ENCODE assay signal across 1 cellular context in genomic region chr20:64242797-64243475, GRCh38.
TF ChIP-seq lines count a peak whose summit lies in the region.

No MANE protein-coding gene starts in this region.

TF ChIP-seq in HepG2, 621 proteins besides CTCF, POLR2A, EP300 and RAD21 (continued from another document and continues in another):
- TF ChIP-seq ARID5B (CRISPR knock-in tag; IDR thresholded peaks at IDR 0.05) (peak; percentile 96), RXRB (CRISPR knock-in tag; IDR thresholded peaks at IDR 0.05; ENCODE audit: borderline replicate concordance) (peak; percentile 96), JUN (CRISPR knock-in tag; IDR thresholded peaks at IDR 0.05) (peak; percentile 71; the same call in 1 of the 2 replicates), MLXIP (CRISPR knock-in tag; IDR thresholded peaks at IDR 0.05; ENCODE audit: borderline replicate concordance) (no peak), SIN3A (IDR thresholded peaks at IDR 0.05; ENCODE audit: borderline replicate concordance, low read depth, low read length) (no peak), ZNF317 (CRISPR knock-in tag; IDR thresholded peaks at IDR 0.05) (peak; percentile 86; the same call in 1 of the 2 replicates), POGZ (CRISPR knock-in tag; IDR thresholded peaks at IDR 0.05) (peak; percentile 81; the same call in 1 of the 2 replicates), CENPT (CRISPR knock-in tag; IDR thresholded peaks at IDR 0.05; ENCODE audit: low read depth) (0 out of 2 replicates have a peak, but pooled peaks have one; percentile 59), FUBP1 (CRISPR knock-in tag; IDR thresholded peaks at IDR 0.05; ENCODE audit: borderline replicate concordance) (no peak), ZNF251 (CRISPR knock-in tag; IDR thresholded peaks at IDR 0.05) (no peak), IKZF5 (CRISPR knock-in tag; IDR thresholded peaks at IDR 0.05) (peak; percentile 93), JDP2 (CRISPR knock-in tag; IDR thresholded peaks at IDR 0.05; ENCODE audit: borderline replicate concordance) (no peak), ETV6 (CRISPR knock-in tag; conservative IDR thresholded peaks at IDR 0.05) (no peak), HNF4A (CRISPR knock-in tag; IDR thresholded peaks at IDR 0.05) (peak; percentile 99), NFIB (CRISPR knock-in tag; IDR thresholded peaks at IDR 0.05; ENCODE audit: borderline replicate concordance) (no peak), ZNF724P (CRISPR knock-in tag; IDR thresholded peaks at IDR 0.05; ENCODE audit: borderline replicate concordance) (no peak), ZNF326 (CRISPR knock-in tag; IDR thresholded peaks at IDR 0.05; ENCODE audit: borderline replicate concordance) (no peak), ATF4 (CRISPR knock-in tag; IDR thresholded peaks at IDR 0.05) (no peak), ERF (CRISPR knock-in tag; IDR thresholded peaks at IDR 0.05) (peak; percentile 75), ZSCAN25 (CRISPR knock-in tag; IDR thresholded peaks at IDR 0.05) (no peak), SNRNP70 (IDR thresholded peaks at IDR 0.05; ENCODE audit: low read depth, low read length) (no peak), SYNCRIP (IDR thresholded peaks at IDR 0.05; ENCODE audit: insufficient read depth, low read depth, low read length) (no peak), DZIP1 (CRISPR knock-in tag; IDR thresholded peaks at IDR 0.05) (no peak), ZNF282 (IDR thresholded peaks at IDR 0.05; ENCODE audit: partially characterized antibody) (no peak), NCOA5 (CRISPR knock-in tag; IDR thresholded peaks at IDR 0.05) (no peak), ZNF883 (CRISPR knock-in tag; IDR thresholded peaks at IDR 0.05; ENCODE audit: not compliant biosample characterization) (peak; percentile 57), SAP130 (CRISPR knock-in tag; IDR thresholded peaks at IDR 0.05; ENCODE audit: low read depth) (peak; percentile 89), SPEN (CRISPR knock-in tag; IDR thresholded peaks at IDR 0.05; ENCODE audit: low read depth) (peak; percentile 56), ZNF256 (CRISPR knock-in tag; conservative IDR thresholded peaks at IDR 0.05) (no peak), RFX1 (IDR thresholded peaks at IDR 0.05) (no peak), MEIS1 (CRISPR knock-in tag; IDR thresholded peaks at IDR 0.05; ENCODE audit: borderline replicate concordance) (peak; percentile 99), TP53 (CRISPR knock-in tag; conservative IDR thresholded peaks at IDR 0.05) (0 out of 2 replicates have a peak, but pooled peaks have one; percentile 33), ZNF33A (CRISPR knock-in tag; IDR thresholded peaks at IDR 0.05; ENCODE audit: borderline replicate concordance) (no peak), ZNF841 (CRISPR knock-in tag; IDR thresholded peaks at IDR 0.05; ENCODE audit: borderline replicate concordance) (no peak), ZBTB37 (CRISPR knock-in tag; IDR thresholded peaks at IDR 0.05) (peak; percentile 93; the same call in 1 of the 2 replicates), PREB (CRISPR knock-in tag; IDR thresholded peaks at IDR 0.05) (no peak), GTF3A (CRISPR knock-in tag; conservative IDR thresholded peaks at IDR 0.05) (no peak), SP140L (CRISPR knock-in tag; IDR thresholded peaks at IDR 0.05; ENCODE audit: borderline replicate concordance) (no peak)
